In the genomic region with DNA sequence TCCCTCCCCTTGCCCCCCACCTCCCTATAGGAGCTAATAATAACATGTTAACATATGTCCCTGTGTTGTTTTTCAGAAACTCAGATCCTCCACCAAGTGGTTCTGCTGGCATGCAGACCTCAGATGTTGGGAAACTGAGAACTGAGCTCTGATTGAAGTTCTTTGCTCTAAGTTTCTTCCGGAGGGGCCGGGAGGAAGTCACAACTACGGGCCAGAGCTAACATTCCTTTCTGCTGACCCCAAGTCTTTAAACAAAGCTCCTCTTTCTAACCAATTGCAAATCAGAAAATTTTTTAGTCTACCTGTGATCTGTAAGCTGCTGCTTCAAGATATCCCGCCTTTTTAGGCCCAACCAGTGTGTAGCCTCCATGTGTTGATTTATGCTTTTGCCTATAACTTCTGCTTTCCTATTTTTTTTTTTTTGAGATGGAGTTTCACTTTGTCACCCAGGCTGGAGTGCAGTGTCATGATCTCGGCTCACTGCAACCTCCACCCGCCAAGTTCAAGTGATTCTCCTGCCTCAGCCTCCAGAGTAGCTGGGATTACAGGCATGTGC, we compare ENCODE assay signal across 21 cellular contexts.
DNase-seq lines count a peak whose midpoint lies in the region; ATAC-seq, FAIRE-seq and TF ChIP-seq lines count a peak whose summit lies in the region.
"Had no signal": no experiment of that assay in that cellular context is flagged by ENCODE, and none has a peak within 500 bp of the region (broad histone marks: within the 10 kb centered on the region; RNA-seq: fewer than 3 reads in every experiment).

No MANE protein-coding gene starts in this region.

- in situ Hi-C loops in HepG2 (cut with HindIII; ENCODE audit: extremely low pct_ligation_motif_present, low pct_unique_long_range_greater_than_20kb) = no loop called here
- in situ Hi-C loops in K562 (cut with MboI) = no loop called here
- in situ Hi-C loops in HAP-1 (cut with MboI; ENCODE audit: low sequenced_read_pairs) = no loop called here

- H3K36me3 ChIP-seq in HepG2 (replicated peaks in 1 of 2; ENCODE audit: control insufficient read depth in 1 of 2, insufficient read depth in 2 of 2, low read length in 2 of 2) (no peaks in the 10 kb centered on the region), right lobe of liver (no peaks in the 10 kb centered on the region), K562 (ENCODE audit: control insufficient read depth, insufficient read depth, low read length) (no peaks in the 10 kb centered on the region), HAP-1 (replicated peaks) (no peaks in the 10 kb centered on the region)
- H3K36me3 ChIP-seq: SJCRH30 had no signal

- H4K20me1 ChIP-seq in HepG2 (ENCODE audit: insufficient read depth, low read length) (no peaks in the 10 kb centered on the region), K562 (replicated peaks; ENCODE audit: control insufficient read depth, insufficient read depth, low read length) (no peaks in the 10 kb centered on the region; the same call in 1 of the 2 replicates)

- POLR2A ChIA-PET in HepG2 (lab: Yijun Ruan, JAX) (interaction anchor here (0.9 to 1.2 kb wide), 3 partner anchors 15 to 36 kb away, joined by 3 read pairs; no protein-coding TSS in a partner anchor), K562 (lab: Yijun Ruan, JAX) (interaction anchor here (1.0 to 1.7 kb wide), 2 partner anchors 20 to 142 kb away, joined by 3 read pairs; no protein-coding TSS in a partner anchor)

- no peaks in the 10 kb centered on the region for H3K36me3 Mint-ChIP-seq in mesothelial cell of epicardium
- H3K36me3 Mint-ChIP-seq: CD8-positive, alpha-beta memory T cell had no signal

- H3K4me1 ChIP-seq in HepG2 (ENCODE audit: insufficient read depth, low read length) (peaks cover 89% of the 10 kb centered on the region), right lobe of liver (peaks cover 0 to 27% (median 6%) of the 10 kb centered on the region in 4 donors), K562 (replicated peaks in 1 of 2; ENCODE audit: control insufficient read depth in 2 of 2, insufficient read depth in 2 of 2, low read length in 2 of 2) (no peaks in the 10 kb centered on the region), HAP-1 (no peaks in the 10 kb centered on the region)
- H3K4me1 ChIP-seq: SJCRH30 had no signal

- CTCF ChIA-PET in HepG2 (lab: Yijun Ruan, JAX; ENCODE audit: low intra/inter-chr PET ratio, low total read pairs) (no interaction called here), K562 (lab: Yijun Ruan, JAX; ENCODE audit: low intra/inter-chr PET ratio) (no interaction called here)

- ATAC-seq in HepG2 (no peak), right lobe of liver (no peak), K562 (no peak), HG02610 (IDR thresholded peaks at IDR 0.05; ENCODE audit: unreplicated experiment) (no peak)
- ATAC-seq: PC-3 had no signal

- DNase-seq in HepG2 (ENCODE audit: low spot score) = peak; percentile 53
- DNase-seq in right lobe of liver = no peak
- no peak for DNase-seq in K562 (ENCODE audit: extremely low read depth in 1 of 4, low spot score in 3 of 4)
- no peak for DNase-seq in mesothelial cell of epicardium (ENCODE audit: low spot score in 2 of 2, unreplicated experiment in 2 of 2)
- DNase-seq in H54 (ENCODE audit: insufficient read length, low spot score) = no peak
- no peak for DNase-seq in HAP-1 (ENCODE audit: low spot score in 2 of 2)
- no peak for DNase-seq in NCI-H1105 treated with DMSO at 0.1 percent for 48 hours (lab: John Stamatoyannopoulos, UW)
- DNase-seq: CD8-positive, alpha-beta memory T cell; DMS79 treated with DMSO at 0.1 percent for 48 hours; KG1; NCI-H1092 treated with DMSO at 0.1 percent for 48 hours; NCI-H1694 treated with DMSO at 0.1 percent for 48 hours; NCI-H2107; NCI-H226; NCI-H524 treated with DMSO at 0.1 percent for 48 hours; PC-3; SJCRH30 had no signal

- H2AFZ ChIP-seq in HepG2 (ENCODE audit: low read length) (no peak overlapping the region), K562 (ENCODE audit: low read depth, low read length) (no peak overlapping the region)

- H3K4me2 ChIP-seq in HepG2 (ENCODE audit: low read depth, low read length) (no peak overlapping the region), K562 (ENCODE audit: insufficient read depth, low read length) (no peak overlapping the region)

- H3K9ac ChIP-seq in HepG2 (ENCODE audit: insufficient read depth, low read depth, low read length) (no peak overlapping the region), K562 (ENCODE audit: insufficient read depth in 1 of 2, low read depth in 2 of 2, low read length in 2 of 2) (no peak overlapping the region)

- no peak for TF ChIP-seq POLR2A in HepG2 (IDR thresholded peaks at IDR 0.05; ENCODE audit: insufficient read depth in 1 of 2, low read depth in 2 of 2, low read length in 2 of 2)
- TF ChIP-seq POLR2A in right lobe of liver (IDR thresholded peaks at IDR 0.05) = no peak
- TF ChIP-seq POLR2A in K562 (conservative IDR thresholded peaks at IDR 0.05) = no peak
- no peak for TF ChIP-seq POLR2A in H54 (IDR thresholded peaks at IDR 0.05; ENCODE audit: low read depth, low read length)

- H3K9me3 Mint-ChIP-seq in mesothelial cell of epicardium = no peaks in the 10 kb centered on the region
- H3K9me3 Mint-ChIP-seq: CD8-positive, alpha-beta memory T cell had no signal

- intact Hi-C loops in HepG2 (cut with micrococcal nuclease; ENCODE audit: unreplicated experiment) (loop anchor here (2.0 kb wide), 1 partner anchor 29 kb away; no protein-coding TSS in a partner anchor), right lobe of liver (cut with DNase I) (no loop called here), K562 (cut with micrococcal nuclease) (no loop called here)

- peaks cover 44% of the 10 kb centered on the region for H3K4me1 Mint-ChIP-seq in mesothelial cell of epicardium
- H3K4me1 Mint-ChIP-seq: CD8-positive, alpha-beta memory T cell had no signal

- H3K4me3 ChIP-seq in HepG2 (replicated peaks in 1 of 3; ENCODE audit: insufficient read depth in 1 of 3, low read depth in 2 of 3, low read length in 3 of 3) (no peak overlapping the region), right lobe of liver (no peak overlapping the region), K562 (no peak overlapping the region), HAP-1 (no peak overlapping the region)
- H3K4me3 ChIP-seq: SJCRH30 had no signal

- H3K27me3 ChIP-seq in HepG2 (ENCODE audit: control insufficient read depth in 1 of 2, insufficient read depth in 2 of 2, low read length in 2 of 2) (no peaks in the 10 kb centered on the region), right lobe of liver (no peaks in the 10 kb centered on the region), K562 (ENCODE audit: control insufficient read depth in 2 of 2, insufficient read depth in 2 of 2, low read length in 2 of 2) (peaks cover 10 to 18% of the 10 kb centered on the region in 2 experiments; a peak in 4 of 5 replicates), HAP-1 (ENCODE audit: low read depth) (no peaks in the 10 kb centered on the region)
- H3K27me3 ChIP-seq: SJCRH30 had no signal

- BruUV-seq in HepG2 (replicated peaks; lab: Mats Ljungman, UMichigan) (no TSS peak), K562 (replicated peaks; lab: Mats Ljungman, UMichigan) (no TSS peak)

- H3K27me3 Mint-ChIP-seq in mesothelial cell of epicardium (ENCODE audit: low read depth) = no peaks in the 10 kb centered on the region

- H3K27ac ChIP-seq in HepG2 (ENCODE audit: extremely low read length, insufficient read depth, low read length) (no peak overlapping the region), right lobe of liver (no peak overlapping the region), K562 (ENCODE audit: extremely low read depth, low read depth, low read length) (no peak overlapping the region)
- H3K27ac ChIP-seq: 22Rv1, RWPE1, SJCRH30 had no signal

- TF ChIP-seq EP300 in HepG2 (IDR thresholded peaks at IDR 0.05; ENCODE audit: low read depth in 2 of 2, low read length in 2 of 2) (no peak), HepG2 (CRISPR knock-in tag; IDR thresholded peaks at IDR 0.05; ENCODE audit: borderline replicate concordance) (no peak), K562 (IDR thresholded peaks at IDR 0.05; ENCODE audit: low read length) (no peak)

- H3K9me1 ChIP-seq in K562 (ENCODE audit: control insufficient read depth, insufficient read depth, low read length) = no peaks in the 10 kb centered on the region

- H3K27ac Mint-ChIP-seq in mesothelial cell of epicardium = peak overlapping the region; percentile 79
- H3K27ac Mint-ChIP-seq: CD8-positive, alpha-beta memory T cell had no signal

- no peak overlapping the region for H3K4me3 Mint-ChIP-seq in mesothelial cell of epicardium
- H3K4me3 Mint-ChIP-seq: CD8-positive, alpha-beta memory T cell had no signal

- FAIRE-seq in HepG2 (lab: Jason Lieb, UNC) (no peak), K562 (lab: Jason Lieb, UNC) (no peak), H54 (lab: Jason Lieb, UNC) (no peak)
- FAIRE-seq: D721Med had no signal

- WGBS in HepG2 (ENCODE audit: low lambda C conversion rate) = 69% methylated on average over 6 of the region's 6 CpGs
- WGBS in right lobe of liver (ENCODE audit: insufficient coverage, low coverage, low lambda C conversion rate, missing lambda C conversion rate) = 75% methylated on average over 6 of the region's 6 CpGs
- 3% methylated on average over 6 of the region's 6 CpGs for WGBS in K562 (ENCODE audit: insufficient coverage, low coverage, missing lambda C conversion rate)

- H3K79me2 ChIP-seq in HepG2 (ENCODE audit: insufficient read depth, low read length) (no peaks in the 10 kb centered on the region), K562 (ENCODE audit: control insufficient read depth, insufficient read depth, low read length) (no peaks in the 10 kb centered on the region)

- no peak for TF ChIP-seq CTCF in HepG2 (CRISPR knock-in tag; IDR thresholded peaks at IDR 0.05)
- TF ChIP-seq CTCF in right lobe of liver (IDR thresholded peaks at IDR 0.05) = no peak
- TF ChIP-seq CTCF in K562 (IDR thresholded peaks at IDR 0.05 in 2 of 3, conservative IDR thresholded peaks at IDR 0.05 in 1 of 3; ENCODE audit: insufficient read depth in 2 of 3, low read depth in 1 of 3, low read length in 3 of 3) = no peak
- TF ChIP-seq CTCF in mesothelial cell of epicardium (IDR thresholded peaks at IDR 0.05; ENCODE audit: unreplicated experiment) = no peak

- H3K9me3 ChIP-seq in HepG2 (ENCODE audit: low read length) (no peaks in the 10 kb centered on the region), right lobe of liver (no peaks in the 10 kb centered on the region), K562 (replicated peaks; ENCODE audit: control insufficient read depth, insufficient read depth, low read depth, low read length) (no peaks in the 10 kb centered on the region), HAP-1 (no peaks in the 10 kb centered on the region)
- H3K9me3 ChIP-seq: SJCRH30 had no signal

- TF ChIP-seq RAD21 in HepG2 (CRISPR knock-in tag; IDR thresholded peaks at IDR 0.05) = no peak
- no peak for TF ChIP-seq RAD21 in K562 (CRISPR knock-in tag; conservative IDR thresholded peaks at IDR 0.05 in 1 of 2, IDR thresholded peaks at IDR 0.05 in 1 of 2)

TF ChIP-seq in HepG2, 621 proteins besides CTCF, POLR2A, EP300 and RAD21 (continues in another document):
- TF ChIP-seq NAIF1 (CRISPR knock-in tag; IDR thresholded peaks at IDR 0.05; ENCODE audit: borderline replicate concordance) = no peak
